ENCODE assay signal across 8 cellular contexts in genomic region chr4:77007358-77008230, GRCh38. TPM values are rescaled to one million over a fixed set of nuclear protein-coding genes. Genes with fewer than 3 reads are reported as not detected.
DNase-seq lines count a peak whose midpoint lies in the region; ATAC-seq and TF ChIP-seq lines count a peak whose summit lies in the region.

No MANE protein-coding gene starts in this region.

- no peak overlapping the region for H3K4me3 Mint-ChIP-seq in activated CD4-positive, alpha-beta memory T cell treated with anti-CD3 and anti-CD28 coated beads for 36 hours
- H3K4me3 Mint-ChIP-seq in stimulated activated naive CD8-positive, alpha-beta T cell treated with anti-CD3 and anti-CD28 coated beads, Interleukin-15, Interleukin-2, amounts not matched to agents 100 ng/mL and 50 ng/mL, for 24 hours: peak overlapping the region; percentile 30
- no peak overlapping the region for H3K4me3 Mint-ChIP-seq in immature natural killer cell

- TF ChIP-seq POLR2A in heart left ventricle (IDR thresholded peaks at IDR 0.05): no peak

- DNase-seq in A172 (ENCODE audit: low spot score): peak; percentile 50
- DNase-seq in activated CD4-positive, alpha-beta memory T cell treated with anti-CD3 and anti-CD28 coated beads for 36 hours: peak; percentile 51
- DNase-seq in heart left ventricle: peak in 2 of 5 donors; percentile 37 to 45
- DNase-seq in T-helper 9 cell: no peak
- DNase-seq in immature natural killer cell: no peak

- intact Hi-C loops in activated CD4-positive, alpha-beta memory T cell treated with anti-CD3 and anti-CD28 coated beads for 36 hours (cut with micrococcal nuclease): no loop called here
- intact Hi-C loops in heart left ventricle (cut with DNase I): loop anchor here in 2 of 10 donors (10.0 kb wide), 2 partner anchors 53 to 813 kb away; no protein-coding TSS in a partner anchor

- TF ChIP-seq CTCF in heart left ventricle (IDR thresholded peaks at IDR 0.05): no peak

- CTCF ChIA-PET in activated CD4-positive, alpha-beta memory T cell treated with anti-CD3 and anti-CD28 coated beads for 36 hours (lab: Charles Lee): interaction anchor here (0.9 to 1.3 kb wide), 3 partner anchors 24 to 45 kb away, joined by 3 to 6 read pairs (median 3); no protein-coding TSS in a partner anchor

- H3K9me3 Mint-ChIP-seq in activated CD4-positive, alpha-beta memory T cell treated with anti-CD3 and anti-CD28 coated beads for 36 hours: no peaks in the 10 kb centered on the region
- no peaks in the 10 kb centered on the region for H3K9me3 Mint-ChIP-seq in stimulated activated naive CD8-positive, alpha-beta T cell treated with anti-CD3 and anti-CD28 coated beads, Interleukin-15, Interleukin-2, amounts not matched to agents 100 ng/mL and 50 ng/mL, for 24 hours
- no peaks in the 10 kb centered on the region for H3K9me3 Mint-ChIP-seq in immature natural killer cell

- peaks cover 0 to 30% (median 13%) of the 10 kb centered on the region in 9 donors for H3K36me3 ChIP-seq in heart left ventricle

- H3K4me3 ChIP-seq in heart left ventricle: no peak overlapping the region

- no peaks in the 10 kb centered on the region for H3K9me3 ChIP-seq in heart left ventricle

- 19 to 40% (median 30%) methylated on average over 1 of the region's 1 CpG for WGBS in heart left ventricle, 4 donors

- no peaks in the 10 kb centered on the region for H3K27me3 ChIP-seq in heart left ventricle

- peaks cover 55% of the 10 kb centered on the region for H3K4me1 Mint-ChIP-seq in activated CD4-positive, alpha-beta memory T cell treated with anti-CD3 and anti-CD28 coated beads for 36 hours (ENCODE audit: low read depth)
- H3K4me1 Mint-ChIP-seq in stimulated activated naive CD8-positive, alpha-beta T cell treated with anti-CD3 and anti-CD28 coated beads, Interleukin-15, Interleukin-2, amounts not matched to agents 100 ng/mL and 50 ng/mL, for 24 hours (ENCODE audit: low read depth): peaks cover 76% of the 10 kb centered on the region
- H3K4me1 Mint-ChIP-seq in immature natural killer cell: peaks cover 17 to 18% of the 10 kb centered on the region in 2 donors

- H3K27ac Mint-ChIP-seq in activated CD4-positive, alpha-beta memory T cell treated with anti-CD3 and anti-CD28 coated beads for 36 hours: no peak overlapping the region
- no peak overlapping the region for H3K27ac Mint-ChIP-seq in stimulated activated naive CD8-positive, alpha-beta T cell treated with anti-CD3 and anti-CD28 coated beads, Interleukin-15, Interleukin-2, amounts not matched to agents 100 ng/mL and 50 ng/mL, for 24 hours
- H3K27ac Mint-ChIP-seq in immature natural killer cell: peak overlapping the region in 3 of 6 donors; percentile 22 to 62 (median 55)

- H3K4me1 ChIP-seq in heart left ventricle: peaks cover 4 to 78% (median 39%) of the 10 kb centered on the region in 12 donors

- H3K27ac ChIP-seq in heart left ventricle: peak overlapping the region in 8 of 12 donors; percentile 4 to 28 (median 10)

- POLR2A ChIA-PET in activated CD4-positive, alpha-beta memory T cell treated with anti-CD3 and anti-CD28 coated beads for 36 hours (lab: Charles Lee): interaction anchor here (0.6 kb wide), 1 partner anchor 74 kb away, joined by 3 read pairs; no protein-coding TSS in a partner anchor

- H3K36me3 Mint-ChIP-seq in activated CD4-positive, alpha-beta memory T cell treated with anti-CD3 and anti-CD28 coated beads for 36 hours: peaks cover 19% of the 10 kb centered on the region
- peaks cover 75% of the 10 kb centered on the region for H3K36me3 Mint-ChIP-seq in stimulated activated naive CD8-positive, alpha-beta T cell treated with anti-CD3 and anti-CD28 coated beads, Interleukin-15, Interleukin-2, amounts not matched to agents 100 ng/mL and 50 ng/mL, for 24 hours (ENCODE audit: low read depth)
- H3K36me3 Mint-ChIP-seq in immature natural killer cell: peaks cover 4 to 33% (median 18%) of the 10 kb centered on the region in 3 donors

- no peaks in the 10 kb centered on the region for H3K27me3 Mint-ChIP-seq in activated CD4-positive, alpha-beta memory T cell treated with anti-CD3 and anti-CD28 coated beads for 36 hours
- H3K27me3 Mint-ChIP-seq in stimulated activated naive CD8-positive, alpha-beta T cell treated with anti-CD3 and anti-CD28 coated beads, Interleukin-15, Interleukin-2, amounts not matched to agents 100 ng/mL and 50 ng/mL, for 24 hours: no peaks in the 10 kb centered on the region
- H3K27me3 Mint-ChIP-seq in immature natural killer cell (ENCODE audit: low read depth in 3 of 3): no peaks in the 10 kb centered on the region

- ATAC-seq in GM19324 (IDR thresholded peaks at IDR 0.05; ENCODE audit: low FRiP score, unreplicated experiment) (peak; percentile 56), HG03460 (IDR thresholded peaks at IDR 0.05; ENCODE audit: unreplicated experiment) (peak; percentile 86), heart left ventricle (peak in 3 of 4 donors; percentile 72 to 89 (median 77))

RNA-seq across cellular contexts. Expression of gene SEPTIN11, which starts 58.0 kb away (rescaled TPM):
- total RNA-seq in A172 (2014; rRNA removed; shearing (Covaris generic)): 72.5 and 73.5 TPM in 2 replicates
- total RNA-seq in activated CD4-positive, alpha-beta memory T cell treated with anti-CD3 and anti-CD28 coated beads for 36 hours: 10 to 100 TPM; 28.3 to 33.6 TPM
- 10 to 100 TPM; 25.1 to 58.9 (median 36.2) TPM for total RNA-seq in heart left ventricle
- 10 to 100 TPM in 1 of 2 donors, 1 to 10 TPM in 1; 9.9 to 13.4 TPM for polyA plus RNA-seq in heart left ventricle
- polyA plus RNA-seq in immature natural killer cell: 10 to 100 TPM; 40.4 to 59.6 (median 57.5) TPM

Comparison
In these comparisons a context has a peak if more than half of its experiments do, and no peak if none do; other contexts are left out.
1. DNase-seq: peak in A172 (single experiment) and activated CD4-positive, alpha-beta memory T cell treated with anti-CD3 and anti-CD28 coated beads for 36 hours (single experiment); none in T-helper 9 cell (single experiment) and immature natural killer cell (0 of 3).
2. Peak in every context shown above with its lines, with median percentiles within 50 percentile points of each other: ATAC-seq.